Comparison of ENCODE assay signal across 13 cellular contexts in the genomic region with DNA sequence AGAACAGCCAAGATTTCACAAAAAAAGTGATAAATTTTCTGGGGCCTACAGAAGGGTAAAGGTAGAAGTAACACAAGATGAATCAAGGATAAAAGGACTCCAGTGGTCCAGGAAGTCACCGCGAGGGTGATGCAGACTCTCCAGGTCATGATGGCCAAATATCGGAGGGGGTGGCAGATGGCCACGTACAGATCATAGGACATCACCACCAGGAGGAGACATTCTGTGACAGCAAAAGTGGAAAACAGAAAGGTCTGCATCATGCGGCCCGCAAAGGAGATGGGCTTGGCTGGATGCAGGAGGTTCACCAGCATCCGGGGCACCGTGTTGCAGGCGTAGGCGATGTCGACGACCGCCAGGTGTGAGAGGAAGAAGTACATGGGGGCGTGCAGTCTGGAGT. TPM values are rescaled to one million over a fixed set of nuclear protein-coding genes. Genes with fewer than 3 reads are reported as not detected.
"Had no signal": no experiment of that assay in that cellular context is flagged by ENCODE, and none has a peak within 500 bp of the region (broad histone marks: within the 10 kb centered on the region; RNA-seq: fewer than 3 reads in every experiment).

No MANE protein-coding gene starts in this region.

RNA-seq across cellular contexts. Expression of gene OR2A4, which starts 0.3 kb away (rescaled TPM):
- total RNA-seq: activated B cell treated with CpG ODN at 0.5 μM for 24 hours; activated CD4-positive, alpha-beta memory T cell treated with anti-CD3 and anti-CD28 coated beads for 36 hours; activated CD4-positive, alpha-beta memory T cell treated with anti-CD3 and anti-CD28 coated beads, Interleukin-2, amount 10 ng/mL, durations not matched to agents 7 days and 5 days; activated CD4-positive, alpha-beta T cell treated with anti-CD3 and anti-CD28 coated beads for 36 hours; activated CD4-positive, alpha-beta T cell treated with anti-CD3 and anti-CD28 coated beads, Interleukin-2, amount 10 ng/mL, durations not matched to agents 24 days and 14 days; activated CD4-positive, alpha-beta T cell treated with anti-CD3 and anti-CD28 coated beads, Interleukin-2, amount 10 ng/mL, durations not matched to agents 7 days and 5 days; activated CD8-positive, alpha-beta memory T cell treated with anti-CD3 and anti-CD28 coated beads for 36 hours; activated CD8-positive, alpha-beta memory T cell treated with anti-CD3 and anti-CD28 coated beads, Interleukin-2, amount 10 ng/mL, durations not matched to agents 7 days and 5 days; activated CD8-positive, alpha-beta T cell treated with anti-CD3 and anti-CD28 coated beads for 36 hours; activated CD8-positive, alpha-beta T cell treated with anti-CD3 and anti-CD28 coated beads, Interleukin-2, amount 10 ng/mL, durations not matched to agents 7 days and 5 days; T-helper 1 cell treated with Interleukin-12 subunit alpha and Interleukin-12 subunit beta and Interleukin-4 antibody, amounts not matched to agents 30 ng/mL and 1 ng/mL, for 36 hours; T-helper 17 cell; T-helper 2 cell treated with Interferon-gamma antibody and Interleukin-4, amounts not matched to agents 100 ng/mL and 5 ng/mL, for 36 hours had no signal

RNA-seq across cellular contexts. Expression of gene CTAGE9, which starts 10.0 kb away (rescaled TPM):
- total RNA-seq: activated B cell treated with CpG ODN at 0.5 μM for 24 hours; activated CD4-positive, alpha-beta memory T cell treated with anti-CD3 and anti-CD28 coated beads for 36 hours; activated CD4-positive, alpha-beta memory T cell treated with anti-CD3 and anti-CD28 coated beads, Interleukin-2, amount 10 ng/mL, durations not matched to agents 7 days and 5 days; activated CD4-positive, alpha-beta T cell treated with anti-CD3 and anti-CD28 coated beads, Interleukin-2, amount 10 ng/mL, durations not matched to agents 24 days and 14 days; activated CD4-positive, alpha-beta T cell treated with anti-CD3 and anti-CD28 coated beads, Interleukin-2, amount 10 ng/mL, durations not matched to agents 7 days and 5 days; activated CD8-positive, alpha-beta memory T cell treated with anti-CD3 and anti-CD28 coated beads for 36 hours; activated CD8-positive, alpha-beta memory T cell treated with anti-CD3 and anti-CD28 coated beads, Interleukin-2, amount 10 ng/mL, durations not matched to agents 7 days and 5 days; activated CD8-positive, alpha-beta T cell treated with anti-CD3 and anti-CD28 coated beads for 36 hours; activated CD8-positive, alpha-beta T cell treated with anti-CD3 and anti-CD28 coated beads, Interleukin-2, amount 10 ng/mL, durations not matched to agents 7 days and 5 days; T-helper 1 cell treated with Interleukin-12 subunit alpha and Interleukin-12 subunit beta and Interleukin-4 antibody, amounts not matched to agents 30 ng/mL and 1 ng/mL, for 36 hours; T-helper 17 cell; T-helper 2 cell treated with Interferon-gamma antibody and Interleukin-4, amounts not matched to agents 100 ng/mL and 5 ng/mL, for 36 hours had no signal
